In the genomic region with DNA sequence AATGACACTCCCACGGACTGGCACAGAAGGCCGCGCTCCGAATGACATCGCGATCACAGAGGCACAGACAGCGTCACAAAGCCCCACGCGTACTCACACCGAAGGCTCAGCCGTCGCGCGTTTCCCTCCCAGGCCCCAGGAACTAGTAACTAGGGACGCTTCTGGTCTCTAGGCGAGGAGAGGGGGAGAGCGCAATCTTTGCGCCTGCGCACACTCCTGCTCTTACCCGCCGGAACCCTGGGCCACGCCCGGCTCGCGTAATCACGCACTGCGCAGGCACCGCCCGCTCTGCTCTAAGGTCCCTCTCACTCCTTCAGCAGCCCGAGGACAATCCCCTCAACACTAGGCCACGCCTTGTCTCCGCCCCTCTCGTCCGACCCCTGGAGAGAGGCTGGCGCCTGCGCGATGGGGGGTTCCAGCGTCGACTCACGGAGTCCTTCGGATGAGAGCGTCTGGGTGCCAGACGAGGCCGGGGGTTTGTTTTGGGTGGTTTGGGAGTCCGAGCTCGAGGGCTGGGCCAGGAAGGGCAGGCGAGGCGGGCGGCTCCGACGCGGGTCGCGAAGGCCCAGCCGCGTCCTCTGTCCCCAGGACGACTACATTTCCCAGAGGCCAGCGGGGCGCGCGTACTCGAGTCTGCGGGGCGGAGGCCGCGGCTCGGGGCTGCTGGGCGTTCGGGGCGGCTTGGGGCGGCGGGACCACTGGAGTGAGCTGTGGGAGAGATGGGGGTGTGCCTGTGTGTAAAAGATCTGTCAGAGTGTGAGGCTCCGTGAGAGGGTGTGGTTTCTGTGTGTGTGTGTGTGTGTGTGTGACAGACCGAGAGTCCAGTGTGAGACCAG, we compare ENCODE assay signal across 8 cellular contexts. TPM values are rescaled to one million over a fixed set of nuclear protein-coding genes. Genes with fewer than 3 reads are reported as not detected.
DNase-seq lines count a peak whose midpoint lies in the region; ATAC-seq and TF ChIP-seq lines count a peak whose summit lies in the region.

A gene (plus strand): TSS at position 410 of the 836 bp plus-strand sequence. CDS start 3,717 bp downstream, outside the sequence.

- TF ChIP-seq POLR2A in erythroblast (IDR thresholded peaks at IDR 0.05; ENCODE audit: low read length): no peak

- in situ Hi-C loops in ACHN (cut with HindIII; ENCODE audit: low pct_ligation_motif_present, low pct_unique_long_range_greater_than_20kb, low sequenced_read_pairs): no loop called here

- peak within 1 kb of the TSS; percentile 54 for H3K4me3 ChIP-seq in mononuclear cell (ENCODE audit: low read length)

- ATAC-seq in GM21786 (IDR thresholded peaks at IDR 0.05; ENCODE audit: unreplicated experiment): peak; percentile 90
- ATAC-seq in GM21619 (IDR thresholded peaks at IDR 0.05; ENCODE audit: unreplicated experiment): no peak

- peaks cover 34% of the 10 kb centered on the region for H3K9me3 ChIP-seq in mononuclear cell (ENCODE audit: low read depth, low read length)

- peak; percentile 95 for DNase-seq in NCI-H69 (lab: John Stamatoyannopoulos, UW)
- peak; percentile 71 for DNase-seq in activated T-cell treated with anti-CD3 and anti-CD28 coated beads for 4 hours
- DNase-seq in erythroblast (lab: John Stamatoyannopoulos, UW): peak; percentile 82
- DNase-seq in stimulated activated CD8-positive, alpha-beta memory T cell treated with anti-CD3 and anti-CD28 coated beads, Interleukin-2, amount 100 ng/mL, for 1 hour (ENCODE audit: low read depth in 2 of 2): peak; percentile 58 to 71
- DNase-seq in ACHN: no peak

- H3K4me1 ChIP-seq in mononuclear cell (ENCODE audit: insufficient read depth, low read length): peaks cover 15% of the 10 kb centered on the region

- no peaks in the 10 kb centered on the region for H3K27me3 ChIP-seq in mononuclear cell (ENCODE audit: insufficient read depth, low read length)

RNA-seq across cellular contexts. Expression of the gene that starts here (rescaled TPM):
- 1.2 TPM for total RNA-seq in mononuclear cell
